ENCODE assay signal across 8 cellular contexts in genomic region chr3:30658328-30659052, GRCh38. TPM values are rescaled to one million over a fixed set of nuclear protein-coding genes. Genes with fewer than 3 reads are reported as not detected.
A peak's percentile ranks its signal among the peaks of the same experiment; 100 is the strongest.
DNase-seq lines count a peak whose midpoint lies in the region; ATAC-seq, FAIRE-seq and TF ChIP-seq lines count a peak whose summit lies in the region.

No MANE protein-coding gene starts in this region.

- H3K79me2 ChIP-seq in GM23338 (replicated peaks; ENCODE audit: insufficient read depth) (peaks cover 6% of the 10 kb centered on the region; the same call in 1 of the 2 replicates), fibroblast of lung (ENCODE audit: control insufficient read depth, insufficient read depth, low read length) (peaks cover 20% of the 10 kb centered on the region)

- peaks cover 54% of the 10 kb centered on the region for H3K4me1 Mint-ChIP-seq in GM23338
- peaks cover 97% of the 10 kb centered on the region for H3K4me1 Mint-ChIP-seq in activated CD4-positive, alpha-beta T cell treated with anti-CD3 and anti-CD28 coated beads, Interleukin-2, amount 10 ng/mL, durations not matched to agents 7 days and 5 days

- H2AFZ ChIP-seq in GM23338 (no peak overlapping the region), fibroblast of lung (ENCODE audit: low read length) (no peak overlapping the region)

- peak overlapping the region; percentile 77 for H3K27ac Mint-ChIP-seq in GM23338
- H3K27ac Mint-ChIP-seq in activated CD4-positive, alpha-beta T cell treated with anti-CD3 and anti-CD28 coated beads, Interleukin-2, amount 10 ng/mL, durations not matched to agents 7 days and 5 days = peak overlapping the region; percentile 92

- TF ChIP-seq CTCF in GM23338 (conservative IDR thresholded peaks at IDR 0.05; ENCODE audit: low read depth in 2 of 2) = no peak
- no peak for TF ChIP-seq CTCF in fibroblast of lung (conservative IDR thresholded peaks at IDR 0.05 in 1 of 2, IDR thresholded peaks at IDR 0.05 in 1 of 2; ENCODE audit: low read depth in 1 of 2, low read length in 2 of 2)
- TF ChIP-seq CTCF in pancreas (IDR thresholded peaks at IDR 0.05) = no peak

- H4K20me1 ChIP-seq in GM23338 (replicated peaks; ENCODE audit: insufficient read depth) (no peaks in the 10 kb centered on the region), fibroblast of lung (ENCODE audit: control insufficient read depth, extremely low read depth, insufficient read depth, low read length) (no peaks in the 10 kb centered on the region)

- H3K27ac ChIP-seq in GM23338 (ENCODE audit: low read depth) = peak overlapping the region; percentile 78
- peak overlapping the region; percentile 82 for H3K27ac ChIP-seq in fibroblast of lung (ENCODE audit: insufficient read depth, low read length)
- peak overlapping the region in 2 of 4 donors; percentile 35 to 51 for H3K27ac ChIP-seq in pancreas

- POLR2A ChIA-PET in activated CD4-positive, alpha-beta T cell treated with anti-CD3 and anti-CD28 coated beads, Interleukin-2, amount 10 ng/mL, durations not matched to agents 7 days and 5 days (lab: Charles Lee) = interaction anchor here (0.6 to 1.4 kb wide), 5 partner anchors 11 to 41 kb away, joined by 3 to 8 read pairs (median 4); no protein-coding TSS in a partner anchor

- no peak overlapping the region for H3K4me3 Mint-ChIP-seq in GM23338
- H3K4me3 Mint-ChIP-seq in activated CD4-positive, alpha-beta T cell treated with anti-CD3 and anti-CD28 coated beads, Interleukin-2, amount 10 ng/mL, durations not matched to agents 7 days and 5 days = peak overlapping the region; percentile 70

- DNase-seq in GF-D8 (lab: John Stamatoyannopoulos, UW) (peak; percentile 55), GM23338 (ENCODE audit: low spot score) (no peak), KG1 (lab: John Stamatoyannopoulos, UW) (peak; percentile 30), fibroblast of lung (ENCODE audit: low read depth in 2 of 2) (peak; percentile 68 to 92), pancreas (no peak), NCI-H2227 (lab: John Stamatoyannopoulos, UW; ENCODE audit: unreplicated experiment) (no peak), NCI-H2196 (lab: John Stamatoyannopoulos, UW; ENCODE audit: unreplicated experiment) (no peak)
- peak; percentile 68 for DNase-seq in activated CD4-positive, alpha-beta T cell treated with anti-CD3 and anti-CD28 coated beads, Interleukin-2, amount 10 ng/mL, durations not matched to agents 7 days and 5 days

- ATAC-seq in GM23338 (no peak; the same call in 2 of the 3 replicates), pancreas (peak in 3 of 4 donors; percentile 43 to 66 (median 58))

- CTCF ChIA-PET in activated CD4-positive, alpha-beta T cell treated with anti-CD3 and anti-CD28 coated beads, Interleukin-2, amount 10 ng/mL, durations not matched to agents 7 days and 5 days (lab: Charles Lee) = interaction anchor here (0.6 to 2.1 kb wide), 12 partner anchors 11 to 1111 kb away, joined by 3 to 9 read pairs (median 4); partner anchors contain the start of gene TGFBR2

- H3K9me3 Mint-ChIP-seq in GM23338 = no peaks in the 10 kb centered on the region
- H3K9me3 Mint-ChIP-seq in activated CD4-positive, alpha-beta T cell treated with anti-CD3 and anti-CD28 coated beads, Interleukin-2, amount 10 ng/mL, durations not matched to agents 7 days and 5 days = no peaks in the 10 kb centered on the region

- intact Hi-C loops in pancreas (cut with DNase I) = no loop called here

- H3K4me2 ChIP-seq in GM23338 (peak overlapping the region; percentile 29; the same call in 1 of the 2 replicates), fibroblast of lung (ENCODE audit: extremely low read depth, insufficient read depth, low read length) (peak overlapping the region; percentile 79)

- FAIRE-seq in pancreas (lab: Jason Lieb, UNC) = no peak

- H3K36me3 ChIP-seq in GM23338 (ENCODE audit: insufficient read depth) (peaks cover 3% of the 10 kb centered on the region; the same call in 1 of the 2 replicates), fibroblast of lung (ENCODE audit: control insufficient read depth, insufficient read depth, low read length) (peaks cover 9% of the 10 kb centered on the region), pancreas (peaks cover 0 to 16% (median 13%) of the 10 kb centered on the region in 3 donors)

- H3K9ac ChIP-seq in fibroblast of lung (ENCODE audit: insufficient read depth, low read length) = no peak overlapping the region

- H3F3A ChIP-seq in GM23338 (replicated peaks; ENCODE audit: low read depth) = no peaks in the 10 kb centered on the region

- H3K27me3 ChIP-seq in GM23338 (ENCODE audit: insufficient read depth) = no peaks in the 10 kb centered on the region
- H3K27me3 ChIP-seq in fibroblast of lung (ENCODE audit: control insufficient read depth, insufficient read depth, low read length) = no peaks in the 10 kb centered on the region
- no peaks in the 10 kb centered on the region for H3K27me3 ChIP-seq in pancreas

- peaks cover 34% of the 10 kb centered on the region for H3K36me3 Mint-ChIP-seq in GM23338 (ENCODE audit: low read depth)
- H3K36me3 Mint-ChIP-seq in activated CD4-positive, alpha-beta T cell treated with anti-CD3 and anti-CD28 coated beads, Interleukin-2, amount 10 ng/mL, durations not matched to agents 7 days and 5 days (ENCODE audit: low read depth) = peaks cover 86% of the 10 kb centered on the region

- H3K4me3 ChIP-seq in GM23338 (no peak overlapping the region), fibroblast of lung (replicated peaks in 1 of 4; ENCODE audit: control extremely low read depth in 1 of 4, insufficient read depth in 1 of 4, low read depth in 3 of 4, low read length in 4 of 4) (peak overlapping the region in 3 of 4 experiments; percentile 1 to 6 (median 1)), pancreas (no peak overlapping the region)

- no peaks in the 10 kb centered on the region for H3K9me3 ChIP-seq in fibroblast of lung (ENCODE audit: control insufficient read depth, insufficient read depth, low read depth, low read length)
- no peaks in the 10 kb centered on the region for H3K9me3 ChIP-seq in pancreas

- H3K27me3 Mint-ChIP-seq in GM23338 (ENCODE audit: insufficient read depth, low read depth, poor library complexity) = peaks cover 4% of the 10 kb centered on the region
- no peaks in the 10 kb centered on the region for H3K27me3 Mint-ChIP-seq in activated CD4-positive, alpha-beta T cell treated with anti-CD3 and anti-CD28 coated beads, Interleukin-2, amount 10 ng/mL, durations not matched to agents 7 days and 5 days

- H3K9me2 ChIP-seq in GM23338 (ENCODE audit: insufficient read depth) = peaks cover 7% of the 10 kb centered on the region; the same call in 1 of the 2 replicates

- WGBS in pancreas, 2 donors = 56 to 60% methylated on average over 9 of the region's 9 CpGs

- H3K4me1 ChIP-seq in GM23338 (ENCODE audit: insufficient read depth) (peaks cover 43% of the 10 kb centered on the region), fibroblast of lung (ENCODE audit: control insufficient read depth, extremely low read depth, insufficient read depth, low read length) (peaks cover 17% of the 10 kb centered on the region), pancreas (peaks cover 0 to 22% (median 0%) of the 10 kb centered on the region in 3 donors)

TF ChIP-seq in GM23338, 12 proteins besides CTCF, POLR2A, EP300 and RAD21:
- TF ChIP-seq ZNF331 (CRISPR knock-in tag; IDR thresholded peaks at IDR 0.05; ENCODE audit: low read depth) = no peak
- TF ChIP-seq REST (IDR thresholded peaks at IDR 0.05; ENCODE audit: unreplicated experiment) = no peak
- TF ChIP-seq EZH2 (IDR thresholded peaks at IDR 0.05; ENCODE audit: low read depth, unreplicated experiment) = no peak
- no peak for TF ChIP-seq NANOG (IDR thresholded peaks at IDR 0.05; ENCODE audit: borderline replicate concordance)
- no peak for TF ChIP-seq JUNB (IDR thresholded peaks at IDR 0.05; ENCODE audit: unreplicated experiment)

RNA-seq across cellular contexts. Expression of gene TGFBR2, which starts 52.1 kb away (rescaled TPM):
- total RNA-seq in GM23338 (2014; rRNA removed; shearing (Covaris generic)) = 12.2 and 13.0 TPM in 2 replicates
- polyA plus RNA-seq in GM23338 (2016; fragmentation: Nextera tagmentation; extraction: Ambion mirVana) = 3.7 and 4.7 TPM in 2 replicates
- total RNA-seq in activated CD4-positive, alpha-beta T cell treated with anti-CD3 and anti-CD28 coated beads, Interleukin-2, amount 10 ng/mL, durations not matched to agents 7 days and 5 days = 10 to 100 TPM; 74.4 to 77.8 TPM
- total RNA-seq in fibroblast of lung = 86.5 and 93.0 TPM in 2 replicates
- 126 and 196 TPM in 2 replicates for polyA plus RNA-seq in fibroblast of lung
- polyA plus RNA-seq in fibroblast of lung (2012) = 70.1 and 110 TPM in 2 replicates
- polyA minus RNA-seq in fibroblast of lung (ENCODE audit: low replicate concordance) = 89.3 and 192 TPM in 2 replicates
- 10 to 100 TPM; 27.6 to 60.8 (median 36.8) TPM for total RNA-seq in pancreas
- polyA plus RNA-seq in pancreas = 10 to 100 TPM in 1 of 2 donors, 1 to 10 TPM in 1; 9.0 to 28.6 TPM

Comparison
In these comparisons a context has a peak if more than half of its experiments do, and no peak if none do; other contexts are left out.
1. DNase-seq: peak in GF-D8 (single experiment), KG1 (single experiment), activated CD4-positive, alpha-beta T cell treated with anti-CD3 and anti-CD28 coated beads, Interleukin-2, amount 10 ng/mL, durations not matched to agents 7 days and 5 days (single experiment) and fibroblast of lung (2 of 2); none in GM23338 (single experiment), pancreas (0 of 6), NCI-H2227 (single experiment) and NCI-H2196 (single experiment).
2. H3K4me3 ChIP-seq: peak in fibroblast of lung (3 of 4); none in GM23338 (single experiment) and pancreas (0 of 4).